ENCODE assay signal across 7 cellular contexts in the genomic region with DNA sequence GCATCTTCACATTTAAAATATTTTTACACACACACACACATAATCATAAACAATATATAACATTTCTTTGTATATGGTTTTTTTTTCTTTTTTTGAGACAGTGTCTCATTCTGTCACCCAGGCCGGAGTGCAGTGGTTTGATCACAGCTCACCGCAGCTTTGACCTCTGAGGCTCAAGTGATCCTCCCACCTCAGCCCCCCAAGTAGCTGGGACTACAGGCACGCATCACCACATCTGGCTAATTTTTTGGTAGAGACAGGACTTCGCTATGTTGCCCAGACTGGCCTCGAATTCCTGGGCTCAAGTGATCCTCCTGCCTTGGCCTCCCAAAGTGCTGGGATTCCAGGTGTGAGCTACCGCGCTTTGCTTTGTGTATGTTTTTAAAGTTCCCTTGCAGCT.
A peak's percentile ranks its signal among the peaks of the same experiment; 100 is the strongest.
DNase-seq lines count a peak whose midpoint lies in the region; ATAC-seq, FAIRE-seq and TF ChIP-seq lines count a peak whose summit lies in the region.
"Not testable (repeated sequence)": the region's sequence is repeated elsewhere in the genome, so short reads cannot be mapped to it uniquely, and the experiment has no call there.

No MANE protein-coding gene starts in this region.

- H3K9me3 ChIP-seq in Caco-2; PC-9 (ENCODE audit: insufficient read depth, low read depth); small intestine (ENCODE audit: control insufficient read depth, low read depth): not testable (repeated sequence)
- peaks cover 11% of the 10 kb centered on the region for H3K9me3 ChIP-seq in endodermal cell (ENCODE audit: control insufficient read depth, low read length)

- peaks cover 60% of the 10 kb centered on the region for H3F3A ChIP-seq in PC-9 (ENCODE audit: insufficient read depth, low read depth)

- not testable (repeated sequence) for H3K9ac ChIP-seq in endodermal cell (ENCODE audit: extremely low read depth, low read length, poor library complexity, severe bottlenecking)

- ATAC-seq in naive B cell (ENCODE audit: low read depth in 2 of 2), result not testable (repeated sequence)

- H3K27ac ChIP-seq in PC-9, result peak overlapping the region; percentile 73
- H3K27ac ChIP-seq in endodermal cell (ENCODE audit: low read depth, low read length), result not testable (repeated sequence)
- peak overlapping the region; percentile 23 to 67 for H3K27ac ChIP-seq in small intestine (ENCODE audit: low read depth in 1 of 2, low read length in 1 of 2)

- H4K20me1 ChIP-seq in PC-9 (ENCODE audit: insufficient read depth), result not testable (repeated sequence)

- H3K9me2 ChIP-seq in PC-9 (ENCODE audit: insufficient read depth), result not testable (repeated sequence)

- TF ChIP-seq CTCF in Caco-2 (IDR thresholded peaks at IDR 0.05; ENCODE audit: insufficient read depth in 1 of 2, low read depth in 1 of 2, low read length in 1 of 2, severe bottlenecking in 1 of 2, unreplicated experiment in 1 of 2); PC-9 (conservative IDR thresholded peaks at IDR 0.05); endodermal cell (conservative IDR thresholded peaks at IDR 0.05): not testable (repeated sequence)

- whole genome bisulfite sequencing in endodermal cell (ENCODE audit: insufficient coverage in 1 of 2, insufficient read length in 1 of 2), 2 experiments, result 95 to 98% methylated on average over 7 of the region's 7 CpGs
- 86 to 99% (median 92%) methylated on average over 7 of the region's 7 CpGs for WGBS in small intestine, 3 donors

- not testable (repeated sequence) for H2AFZ ChIP-seq in PC-9

- peak overlapping the region; percentile 73 for H3K27ac Mint-ChIP-seq in Caco-2 (ENCODE audit: unreplicated experiment)
- H3K27ac Mint-ChIP-seq in activated CD4-positive, alpha-beta memory T cell treated with anti-CD3 and anti-CD28 coated beads, Interleukin-2, amount 10 ng/mL, durations not matched to agents 7 days and 5 days, result peak overlapping the region; percentile 92
- H3K27ac Mint-ChIP-seq in activated naive CD4-positive, alpha-beta T cell treated with anti-CD3 and anti-CD28 coated beads, Interleukin-2, amount 50 U/mL, for 24 hours, result peak overlapping the region; percentile 60
- H3K27ac Mint-ChIP-seq in endodermal cell, result peak overlapping the region; percentile 72
- H3K27ac Mint-ChIP-seq in naive B cell, result peak overlapping the region in 4 of 6 donors; percentile 11 to 75 (median 52)

- not testable (repeated sequence) for H3K27me3 ChIP-seq in Caco-2 (replicated peaks; ENCODE audit: control insufficient read depth, insufficient read depth, low read length); PC-9 (ENCODE audit: insufficient read depth, low read depth); endodermal cell (ENCODE audit: control insufficient read depth, insufficient read depth, low read length, poor library complexity, severe bottlenecking); small intestine (ENCODE audit: control insufficient read depth in 2 of 2, insufficient read depth in 2 of 2, low read length in 2 of 2)

- H3K9me3 Mint-ChIP-seq in Caco-2 (ENCODE audit: unreplicated experiment); activated CD4-positive, alpha-beta memory T cell treated with anti-CD3 and anti-CD28 coated beads, Interleukin-2, amount 10 ng/mL, durations not matched to agents 7 days and 5 days; activated naive CD4-positive, alpha-beta T cell treated with anti-CD3 and anti-CD28 coated beads, Interleukin-2, amount 50 U/mL, for 24 hours; endodermal cell; naive B cell: not testable (repeated sequence)

- H3K36me3 Mint-ChIP-seq in Caco-2 (ENCODE audit: insufficient read depth, unreplicated experiment) (peaks cover 39% of the 10 kb centered on the region), endodermal cell (ENCODE audit: low read depth) (peaks cover 18% of the 10 kb centered on the region)
- peaks cover 17% of the 10 kb centered on the region for H3K36me3 Mint-ChIP-seq in activated CD4-positive, alpha-beta memory T cell treated with anti-CD3 and anti-CD28 coated beads, Interleukin-2, amount 10 ng/mL, durations not matched to agents 7 days and 5 days (ENCODE audit: low read depth)
- not testable (repeated sequence) for H3K36me3 Mint-ChIP-seq in activated naive CD4-positive, alpha-beta T cell treated with anti-CD3 and anti-CD28 coated beads, Interleukin-2, amount 50 U/mL, for 24 hours; naive B cell

- H3K27me3 Mint-ChIP-seq in Caco-2 (ENCODE audit: insufficient read depth, unreplicated experiment); activated CD4-positive, alpha-beta memory T cell treated with anti-CD3 and anti-CD28 coated beads, Interleukin-2, amount 10 ng/mL, durations not matched to agents 7 days and 5 days; activated naive CD4-positive, alpha-beta T cell treated with anti-CD3 and anti-CD28 coated beads, Interleukin-2, amount 50 U/mL, for 24 hours; endodermal cell (ENCODE audit: insufficient read depth); naive B cell: not testable (repeated sequence)

- not testable (repeated sequence) for H3K4me3 Mint-ChIP-seq in Caco-2 (ENCODE audit: unreplicated experiment); activated CD4-positive, alpha-beta memory T cell treated with anti-CD3 and anti-CD28 coated beads, Interleukin-2, amount 10 ng/mL, durations not matched to agents 7 days and 5 days; activated naive CD4-positive, alpha-beta T cell treated with anti-CD3 and anti-CD28 coated beads, Interleukin-2, amount 50 U/mL, for 24 hours; endodermal cell; naive B cell

- peaks cover 86% of the 10 kb centered on the region for H3K79me2 ChIP-seq in PC-9 (ENCODE audit: low read depth)

- POLR2A ChIA-PET in Caco-2 (lab: Charles Lee), result not testable (repeated sequence)
- POLR2A ChIA-PET in PC-9 (lab: Charles Lee; ENCODE audit: unreplicated experiment), result interaction anchor here (0.8 kb wide), 1 partner anchor 71 kb away, joined by 5 read pairs; no protein-coding TSS in a partner anchor
- POLR2A ChIA-PET in activated CD4-positive, alpha-beta memory T cell treated with anti-CD3 and anti-CD28 coated beads, Interleukin-2, amount 10 ng/mL, durations not matched to agents 7 days and 5 days (lab: Charles Lee), result interaction anchor here (1.8 to 3.7 kb wide), 3 partner anchors 10 to 77 kb away, joined by 4 to 22 read pairs (median 15); a partner anchor contains a TSS

- CTCF ChIA-PET in Caco-2 (lab: Charles Lee); PC-9 (lab: Charles Lee): not testable (repeated sequence)
- CTCF ChIA-PET in activated CD4-positive, alpha-beta memory T cell treated with anti-CD3 and anti-CD28 coated beads, Interleukin-2, amount 10 ng/mL, durations not matched to agents 7 days and 5 days (lab: Charles Lee), result interaction anchor here (1.6 kb wide), 1 partner anchor 52 kb away, joined by 4 read pairs; no protein-coding TSS in a partner anchor

- H3K36me3 ChIP-seq in Caco-2 (ENCODE audit: control insufficient read depth, insufficient read depth, low read length); endodermal cell (ENCODE audit: control insufficient read depth, insufficient read depth, low read length); small intestine (ENCODE audit: control insufficient read depth in 2 of 2, insufficient read depth in 2 of 2, low read length in 2 of 2): not testable (repeated sequence)
- H3K36me3 ChIP-seq in PC-9 (ENCODE audit: low read depth), result peaks cover 16% of the 10 kb centered on the region

- not testable (repeated sequence) for H3K4me1 ChIP-seq in Caco-2; endodermal cell (ENCODE audit: control insufficient read depth, insufficient read depth, low read length)
- H3K4me1 ChIP-seq in PC-9 (replicated peaks; ENCODE audit: insufficient read depth) (peaks cover 71% of the 10 kb centered on the region), small intestine (ENCODE audit: control insufficient read depth in 2 of 2, insufficient read depth in 1 of 2, low read depth in 1 of 2, low read length in 1 of 2) (peaks cover 9 to 16% of the 10 kb centered on the region in 2 donors)

- peak overlapping the region; percentile 62 for H3K4me2 ChIP-seq in PC-9

- DNase-seq in Caco-2; PC-9; activated CD4-positive, alpha-beta memory T cell treated with anti-CD3 and anti-CD28 coated beads, Interleukin-2, amount 10 ng/mL, durations not matched to agents 7 days and 5 days; endodermal cell; naive B cell; small intestine: not testable (repeated sequence)

- not testable (repeated sequence) for BruUV-seq in Caco-2 (replicated peaks; lab: Mats Ljungman, UMichigan); PC-9 (replicated peaks; lab: Mats Ljungman, UMichigan)

- H3K4me1 Mint-ChIP-seq in Caco-2 (ENCODE audit: low read depth, unreplicated experiment) (peaks cover 20% of the 10 kb centered on the region), naive B cell (peaks cover 36 to 52% (median 43%) of the 10 kb centered on the region in 3 donors)
- peaks cover 84% of the 10 kb centered on the region for H3K4me1 Mint-ChIP-seq in activated CD4-positive, alpha-beta memory T cell treated with anti-CD3 and anti-CD28 coated beads, Interleukin-2, amount 10 ng/mL, durations not matched to agents 7 days and 5 days
- H3K4me1 Mint-ChIP-seq in activated naive CD4-positive, alpha-beta T cell treated with anti-CD3 and anti-CD28 coated beads, Interleukin-2, amount 50 U/mL, for 24 hours, result peaks cover 36% of the 10 kb centered on the region
- not testable (repeated sequence) for H3K4me1 Mint-ChIP-seq in endodermal cell

- not testable (repeated sequence) for H3K4me3 ChIP-seq in Caco-2 (ENCODE audit: low read depth, low read length); PC-9; endodermal cell (ENCODE audit: low read length); small intestine (ENCODE audit: low read depth in 1 of 2, low read length in 2 of 2)

- intact Hi-C loops in Caco-2 (cut with micrococcal nuclease; ENCODE audit: unreplicated experiment), result not testable (repeated sequence)
- intact Hi-C loops in PC-9 (cut with micrococcal nuclease; ENCODE audit: unreplicated experiment), result loop anchor here (1.0 to 2.0 kb wide), 5 partner anchors 30 to 116 kb away; no protein-coding TSS in a partner anchor

- not testable (repeated sequence) for FAIRE-seq in small intestine (lab: Jason Lieb, UNC)
